1 cellular context compared by ENCODE assay signal in genomic region chr12:54017845-54018607, GRCh38.
TF ChIP-seq lines count a peak whose summit lies in the region.

No MANE protein-coding gene starts in this region.

TF ChIP-seq in IMR-90, 13 proteins besides CTCF, POLR2A, EP300 and RAD21 (continued from another document):
- TF ChIP-seq USF2 (IDR thresholded peaks at IDR 0.05; ENCODE audit: low read depth, low read length) (no peak), CEBPB (IDR thresholded peaks at IDR 0.05; ENCODE audit: low read depth, low read length) (no peak), SMC3 (IDR thresholded peaks at IDR 0.05; ENCODE audit: low read depth, low read length) (no peak), MAFK (IDR thresholded peaks at IDR 0.05; ENCODE audit: low read depth, low read length) (no peak), RFX5 (IDR thresholded peaks at IDR 0.05; ENCODE audit: low read depth, low read length) (no peak), MAZ (IDR thresholded peaks at IDR 0.05; ENCODE audit: borderline replicate concordance, low read depth, low read length) (no peak; the same call in 1 of the 2 replicates), CHD1 (IDR thresholded peaks at IDR 0.05; ENCODE audit: low read depth, low read length) (no peak), NFE2L2 (IDR thresholded peaks at IDR 0.05; ENCODE audit: low read depth, low read length) (no peak), RCOR1 (IDR thresholded peaks at IDR 0.05; ENCODE audit: insufficient replicate concordance, low read length) (no peak), FOS (IDR thresholded peaks at IDR 0.05; ENCODE audit: low read depth, low read length) (no peak)
